Comparison of ENCODE assay signal across 7 cellular contexts in the genomic region with DNA sequence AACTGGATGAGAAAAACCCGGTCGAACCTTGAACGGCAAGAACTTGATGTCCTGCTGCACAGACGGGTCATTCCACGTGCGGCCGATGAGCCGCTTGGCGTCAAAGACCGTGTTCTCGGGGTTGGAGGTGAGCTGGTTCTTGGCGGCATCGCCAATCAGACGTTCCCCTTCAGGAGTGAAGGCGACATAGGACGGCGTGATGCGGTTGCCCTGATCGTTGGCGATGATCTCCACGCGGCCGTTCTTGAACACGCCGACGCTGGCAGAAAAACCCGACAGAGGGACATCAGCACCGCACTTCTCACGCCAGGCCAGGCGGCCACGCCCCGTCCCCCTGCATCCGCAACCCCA. TPM values are rescaled to one million over a fixed set of nuclear protein-coding genes. Genes with fewer than 3 reads are reported as not detected.
DNase-seq lines count a peak whose midpoint lies in the region; ATAC-seq, FAIRE-seq and TF ChIP-seq lines count a peak whose summit lies in the region.

No MANE protein-coding gene starts in this region.

- no peak for TF ChIP-seq CTCF in lower lobe of right lung (IDR thresholded peaks at IDR 0.05)

- ATAC-seq in lower lobe of right lung: peak; percentile 40 to 42
- peak; percentile 0 for ATAC-seq in stimulated activated naive CD8-positive, alpha-beta T cell treated with anti-CD3 and anti-CD28 coated beads, Interleukin-15, Interleukin-2, amounts not matched to agents 100 U/mL and 50 U/mL, for 24 hours
- ATAC-seq in HG03354 (IDR thresholded peaks at IDR 0.05; ENCODE audit: poor library complexity, severe bottlenecking, unreplicated experiment): no peak

- peaks cover 43% of the 10 kb centered on the region for H3K36me3 ChIP-seq in lower lobe of right lung

- no peaks in the 10 kb centered on the region for H3K9me3 ChIP-seq in lower lobe of right lung

- FAIRE-seq in GM12892 (lab: Jason Lieb, UNC): peak; percentile 30

- H3K4me1 ChIP-seq in lower lobe of right lung: peaks cover 51% of the 10 kb centered on the region

- CTCF ChIA-PET in HEK293T (lab: Yijun Ruan, JAX): interaction anchor here (1.2 kb wide), 1 partner anchor 16 kb away, joined by 4 read pairs; no protein-coding TSS in a partner anchor

- intact Hi-C loops in lower lobe of right lung (cut with DNase I): no loop called here

- POLR2A ChIA-PET in HEK293T (lab: Yijun Ruan, JAX): interaction anchor here (0.7 to 2.3 kb wide), 20 partner anchors 8 to 391 kb away, joined by 3 to 33 read pairs (median 4); a partner anchor contains a TSS

- H3K27me3 ChIP-seq in lower lobe of right lung (ENCODE audit: low read depth): no peaks in the 10 kb centered on the region

- no peak for TF ChIP-seq POLR2A in GM12892 (IDR thresholded peaks at IDR 0.05; ENCODE audit: low read depth, low read length)

- peak overlapping the region; percentile 92 for H3K4me3 ChIP-seq in lower lobe of right lung

- peak; percentile 26 for DNase-seq in GM12892 (ENCODE audit: insufficient read length)
- peak; percentile 18 for DNase-seq in HEK293T (ENCODE audit: extremely low spot score)
- peak; percentile 28 for DNase-seq in RPMI7951 (ENCODE audit: low read depth)
- DNase-seq in caudate nucleus (lab: John Stamatoyannopoulos, UW): peak in 13 of 61 donors; percentile 9 to 68 (median 55)
- no peak for DNase-seq in lower lobe of right lung
- DNase-seq in stimulated activated naive CD8-positive, alpha-beta T cell treated with anti-CD3 and anti-CD28 coated beads, Interleukin-15, Interleukin-2, amounts not matched to agents 100 U/mL and 50 U/mL, for 24 hours: peak; percentile 46

- H3K27ac ChIP-seq in caudate nucleus (ENCODE audit: low read depth, low read length): peak overlapping the region; percentile 93
- H3K27ac ChIP-seq in lower lobe of right lung: peak overlapping the region; percentile 97

TF ChIP-seq in HEK293T, 16 proteins besides CTCF, POLR2A, EP300 and RAD21:
- TF ChIP-seq L3MBTL2 (conservative IDR thresholded peaks at IDR 0.05) (peak; percentile 75), LEF1 (IDR thresholded peaks at IDR 0.05; ENCODE audit: borderline replicate concordance) (no peak)
TF ChIP-seq in HEK293T: peak in this region for 1.

RNA-seq across cellular contexts. Expression of a gene that starts 0.5 kb away (rescaled TPM):
- polyA plus RNA-seq in GM12892 (2012; ENCODE audit: missing spikeins): 108 TPM
- 51.2 and 55.2 TPM in 2 replicates for total RNA-seq in RPMI7951 (2014; rRNA removed; shearing (Covaris generic))
- total RNA-seq in lower lobe of right lung: 201 TPM

RNA-seq across cellular contexts. Expression of a gene that starts 21.0 kb away (rescaled TPM):
- 17.7 TPM for polyA plus RNA-seq in GM12892 (2012; ENCODE audit: missing spikeins)
- total RNA-seq in RPMI7951 (2014; rRNA removed; shearing (Covaris generic)): 22.2 and 24.9 TPM in 2 replicates
- total RNA-seq in lower lobe of right lung: 70.6 TPM

RNA-seq across cellular contexts. Expression of a gene that starts 40.3 kb away (rescaled TPM):
- 45.6 TPM for polyA plus RNA-seq in GM12892 (2012; ENCODE audit: missing spikeins)
- total RNA-seq in RPMI7951 (2014; rRNA removed; shearing (Covaris generic)): 25.1 and 33.5 TPM in 2 replicates
- 12.3 TPM for total RNA-seq in lower lobe of right lung

RNA-seq across cellular contexts. Expression of a gene that starts 51.0 kb away (rescaled TPM):
- 28.1 TPM for polyA plus RNA-seq in GM12892 (2012; ENCODE audit: missing spikeins)
- 32.0 and 38.3 TPM in 2 replicates for total RNA-seq in RPMI7951 (2014; rRNA removed; shearing (Covaris generic))
- 44.7 TPM for total RNA-seq in lower lobe of right lung
